8 cellular contexts compared by ENCODE assay signal in the genomic region with DNA sequence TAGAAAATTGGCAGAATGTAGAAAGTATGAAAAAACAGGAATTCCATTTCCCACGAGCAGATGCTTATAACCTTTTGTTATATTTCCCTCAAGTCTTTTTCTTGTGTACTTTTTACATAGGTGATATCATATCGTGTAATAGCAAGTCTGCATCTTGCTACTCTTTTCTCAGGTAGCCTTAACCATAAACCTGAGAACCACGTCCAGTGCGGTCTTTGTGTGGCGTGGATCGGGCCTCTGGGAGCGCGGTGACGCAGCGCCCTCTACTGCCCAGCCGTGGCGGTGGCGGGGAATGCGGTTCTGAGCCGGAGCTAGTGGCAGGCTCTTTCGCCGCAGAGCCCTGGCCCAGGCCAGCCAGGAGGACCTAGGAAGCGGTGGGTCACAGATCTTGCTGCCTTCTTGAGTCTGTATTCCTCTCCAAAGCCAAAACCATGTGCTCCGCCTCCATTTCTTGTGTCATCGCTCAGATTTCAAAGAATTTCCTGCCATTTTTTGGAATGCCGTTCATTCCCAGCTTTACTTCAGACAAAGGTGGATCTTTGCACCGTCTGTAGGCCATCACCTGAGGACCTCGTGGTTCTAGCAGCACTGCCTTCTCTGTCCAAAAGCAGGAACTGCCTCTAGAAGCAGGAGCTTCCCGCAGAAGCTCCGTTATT.
DNase-seq lines count a peak whose midpoint lies in the region; ATAC-seq and TF ChIP-seq lines count a peak whose summit lies in the region.

No MANE protein-coding gene starts in this region.

- H3K4me3 Mint-ChIP-seq in activated CD4-positive, alpha-beta T cell treated with anti-CD3 and anti-CD28 coated beads for 36 hours, result no peak overlapping the region
- H3K4me3 Mint-ChIP-seq in central memory CD8-positive, alpha-beta T cell, result peak overlapping the region; percentile 34

- ATAC-seq in activated CD4-positive, alpha-beta T cell treated with anti-CD3 and anti-CD28 coated beads for 36 hours, result peak; percentile 30
- no peak for ATAC-seq in central memory CD8-positive, alpha-beta T cell (replicated peaks; ENCODE audit: extremely low read depth, poor library complexity, severe bottlenecking)
- ATAC-seq in left lobe of liver, result peak; percentile 89
- ATAC-seq in GM19328 (IDR thresholded peaks at IDR 0.05; ENCODE audit: unreplicated experiment), result no peak
- no peak for ATAC-seq in GM18858 (IDR thresholded peaks at IDR 0.05; ENCODE audit: unreplicated experiment)

- H3K27ac Mint-ChIP-seq in activated CD4-positive, alpha-beta T cell treated with anti-CD3 and anti-CD28 coated beads for 36 hours, result no peak overlapping the region
- peak overlapping the region; percentile 80 for H3K27ac Mint-ChIP-seq in central memory CD8-positive, alpha-beta T cell (ENCODE audit: low read depth)

- H3K9me3 Mint-ChIP-seq in activated CD4-positive, alpha-beta T cell treated with anti-CD3 and anti-CD28 coated beads for 36 hours (ENCODE audit: low read depth), result no peaks in the 10 kb centered on the region
- no peaks in the 10 kb centered on the region for H3K9me3 Mint-ChIP-seq in central memory CD8-positive, alpha-beta T cell

- CTCF ChIA-PET in activated CD4-positive, alpha-beta T cell treated with anti-CD3 and anti-CD28 coated beads for 36 hours (lab: Charles Lee), result interaction anchor here (0.6 to 4.4 kb wide), 48 partner anchors 8 to 1664 kb away, joined by 3 to 33 read pairs (median 4); a partner anchor contains a TSS

- no peaks in the 10 kb centered on the region for H3K27me3 Mint-ChIP-seq in activated CD4-positive, alpha-beta T cell treated with anti-CD3 and anti-CD28 coated beads for 36 hours
- no peaks in the 10 kb centered on the region for H3K27me3 Mint-ChIP-seq in central memory CD8-positive, alpha-beta T cell

- H3K4me1 Mint-ChIP-seq in activated CD4-positive, alpha-beta T cell treated with anti-CD3 and anti-CD28 coated beads for 36 hours, result peaks cover 48% of the 10 kb centered on the region
- peaks cover 59% of the 10 kb centered on the region for H3K4me1 Mint-ChIP-seq in central memory CD8-positive, alpha-beta T cell

- H3K4me3 ChIP-seq in GM12865 (ENCODE audit: low read depth, low read length), result no peak overlapping the region

- peak; percentile 93 for TF ChIP-seq CTCF in GM12865 (IDR thresholded peaks at IDR 0.05; ENCODE audit: insufficient read depth, low read depth, low read length, missing control alignments)

- H3K36me3 Mint-ChIP-seq in activated CD4-positive, alpha-beta T cell treated with anti-CD3 and anti-CD28 coated beads for 36 hours (ENCODE audit: low read depth), result no peaks in the 10 kb centered on the region
- peaks cover 32% of the 10 kb centered on the region for H3K36me3 Mint-ChIP-seq in central memory CD8-positive, alpha-beta T cell (ENCODE audit: insufficient read depth)

- POLR2A ChIA-PET in activated CD4-positive, alpha-beta T cell treated with anti-CD3 and anti-CD28 coated beads for 36 hours (lab: Charles Lee), result interaction anchor here (1.1 kb wide), 1 partner anchor 83 kb away, joined by 4 read pairs; no protein-coding TSS in a partner anchor

- intact Hi-C loops in activated CD4-positive, alpha-beta T cell treated with anti-CD3 and anti-CD28 coated beads for 36 hours (cut with DNase I, micrococcal nuclease), result loop anchor here (1.0 to 10.0 kb wide), 8 partner anchors 72 to 991 kb away; a partner anchor contains a TSS

- DNase-seq in GM12865 (ENCODE audit: low read depth) (peak; percentile 66), NCI-H1092 treated with DMSO at 0.1 percent for 48 hours (lab: John Stamatoyannopoulos, UW) (peak; percentile 12), left lobe of liver (ENCODE audit: low spot score) (peak; percentile 80)
- DNase-seq in activated CD4-positive, alpha-beta T cell treated with anti-CD3 and anti-CD28 coated beads for 36 hours, result peak; percentile 86
- DNase-seq in central memory CD8-positive, alpha-beta T cell (ENCODE audit: low spot score in 2 of 2), result peak; percentile 52 to 69
- DNase-seq in stimulated activated CD4-positive, alpha-beta T cell treated with anti-CD3 and anti-CD28 coated beads, Interleukin-4, amount 100 ng/mL, for 4 hours, result peak; percentile 53 to 72

Comparison
In these comparisons a context has a peak if more than half of its experiments do, and no peak if none do; other contexts are left out.
1. DNase-seq: peak in every context shown above with its lines; median percentile 86 in activated CD4-positive, alpha-beta T cell treated with anti-CD3 and anti-CD28 coated beads for 36 hours; 80 in left lobe of liver; 66 in GM12865; 62 in stimulated activated CD4-positive, alpha-beta T cell treated with anti-CD3 and anti-CD28 coated beads, Interleukin-4, amount 100 ng/mL, for 4 hours; 60 in central memory CD8-positive, alpha-beta T cell; 12 in NCI-H1092 treated with DMSO at 0.1 percent for 48 hours.
2. ATAC-seq: peak in activated CD4-positive, alpha-beta T cell treated with anti-CD3 and anti-CD28 coated beads for 36 hours (single experiment) and left lobe of liver (single experiment); none in central memory CD8-positive, alpha-beta T cell (single experiment), GM19328 (single experiment) and GM18858 (single experiment).